ENCODE assay signal across 1 cellular context in genomic region chr9:137626448-137626847, GRCh38.
TF ChIP-seq lines count a peak whose summit lies in the region.

No MANE protein-coding gene starts in this region.

TF ChIP-seq in GM12878, 131 proteins besides CTCF, POLR2A, EP300 and RAD21:
- TF ChIP-seq BHLHE40 (IDR thresholded peaks at IDR 0.05; ENCODE audit: borderline replicate concordance in 1 of 2, low read depth in 2 of 2, low read length in 1 of 2) (no peak), JUNB (IDR thresholded peaks at IDR 0.05) (no peak), SIN3A (IDR thresholded peaks at IDR 0.05; ENCODE audit: low read depth, low read length) (no peak), RELB (IDR thresholded peaks at IDR 0.05; ENCODE audit: low read depth) (no peak), ZNF217 (IDR thresholded peaks at IDR 0.05) (no peak), EGR1 (IDR thresholded peaks at IDR 0.05; ENCODE audit: borderline replicate concordance in 1 of 2, low read depth in 2 of 2, low read length in 2 of 2) (no peak), CREM (IDR thresholded peaks at IDR 0.05; ENCODE audit: low read depth) (no peak), DPF2 (IDR thresholded peaks at IDR 0.05) (no peak), BACH1 (IDR thresholded peaks at IDR 0.05; ENCODE audit: borderline replicate concordance) (no peak), BRCA1 (IDR thresholded peaks at IDR 0.05; ENCODE audit: low read depth, low read length) (no peak), ZNF384 (IDR thresholded peaks at IDR 0.05; ENCODE audit: borderline replicate concordance, low read depth, low read length) (no peak), ATF2 (IDR thresholded peaks at IDR 0.05; ENCODE audit: low read length) (no peak), TCF12 (IDR thresholded peaks at IDR 0.05; ENCODE audit: low read depth, low read length) (no peak), RAD51 (IDR thresholded peaks at IDR 0.05) (no peak), RELA (IDR thresholded peaks at IDR 0.05; ENCODE audit: borderline replicate concordance, partially characterized antibody) (no peak), SREBF2 (IDR thresholded peaks at IDR 0.05; ENCODE audit: low read length) (no peak), FOS (IDR thresholded peaks at IDR 0.05; ENCODE audit: borderline replicate concordance, extremely low read depth, insufficient read length) (no peak), IRF3 (IDR thresholded peaks at IDR 0.05) (no peak), E4F1 (IDR thresholded peaks at IDR 0.05; ENCODE audit: borderline replicate concordance, partially characterized antibody) (no peak), USF2 (IDR thresholded peaks at IDR 0.05; ENCODE audit: borderline replicate concordance, low read depth, low read length) (no peak)
